In genomic region chr15:61410656-61411055, GRCh38 we compare ENCODE assay signal across 16 cellular contexts.
"Had no signal": no experiment of that assay in that cellular context is flagged by ENCODE, and none has a peak within 500 bp of the region (broad histone marks: within the 10 kb centered on the region; RNA-seq: fewer than 3 reads in every experiment).

No MANE protein-coding gene starts in this region.

- H3K4me3 ChIP-seq: esophagus muscularis mucosa, left ventricle myocardium inferior, lower lobe of right lung, pancreas, smooth muscle cell, tibial artery, upper lobe of right lung had no signal

- H3K9me3 ChIP-seq: esophagus muscularis mucosa, left ventricle myocardium inferior, lower lobe of right lung, pancreas, tibial artery, upper lobe of right lung had no signal

- H3K27ac ChIP-seq: esophagus muscularis mucosa, foreskin keratinocyte, left ventricle myocardium inferior, lower lobe of right lung, pancreas, tibial artery, upper lobe of right lung had no signal

- H3K4me1 ChIP-seq: foreskin keratinocyte, left ventricle myocardium inferior, lower lobe of right lung, pancreas, tibial artery had no signal

- DNase-seq: effector memory CD4-positive, alpha-beta T cell; immature natural killer cell; kidney; left cardiac atrium; left ventricle myocardium inferior; lower lobe of right lung; naive B cell; occipital lobe; pancreas; right cardiac atrium; stimulated activated CD4-positive, alpha-beta T cell treated with anti-CD3 and anti-CD28 coated beads, Interleukin-4, amount 100 ng/mL, for 24 hours; tibial artery; upper lobe of right lung had no signal

- H3K27me3 ChIP-seq: esophagus muscularis mucosa, foreskin keratinocyte, pancreas, tibial artery, upper lobe of right lung had no signal

- H3K36me3 ChIP-seq: esophagus muscularis mucosa, left ventricle myocardium inferior, lower lobe of right lung, pancreas, tibial artery, upper lobe of right lung had no signal

- H3K4me2 ChIP-seq: smooth muscle cell had no signal
